Comparison of ENCODE assay signal across 1 cellular context in genomic region chr14:65948302-65948701, GRCh38.
TF ChIP-seq lines count a peak whose summit lies in the region.

No MANE protein-coding gene starts in this region.

TF ChIP-seq in HepG2, 621 proteins besides CTCF, POLR2A, EP300 and RAD21 (continued from another document):
- no peak for TF ChIP-seq HMGXB4 (CRISPR knock-in tag; IDR thresholded peaks at IDR 0.05; ENCODE audit: borderline replicate concordance in 1 of 2, low read depth in 1 of 2)
- no peak for TF ChIP-seq ARHGAP35 (CRISPR knock-in tag; IDR thresholded peaks at IDR 0.05; ENCODE audit: borderline replicate concordance)
- no peak for TF ChIP-seq SP5 (CRISPR knock-in tag; IDR thresholded peaks at IDR 0.05; ENCODE audit: borderline replicate concordance, low read depth)
- TF ChIP-seq ZKSCAN5 (CRISPR knock-in tag; IDR thresholded peaks at IDR 0.05): no peak
- no peak for TF ChIP-seq SNAI1 (CRISPR knock-in tag; IDR thresholded peaks at IDR 0.05; ENCODE audit: borderline replicate concordance)
